ENCODE assay signal across 12 cellular contexts in the genomic region with DNA sequence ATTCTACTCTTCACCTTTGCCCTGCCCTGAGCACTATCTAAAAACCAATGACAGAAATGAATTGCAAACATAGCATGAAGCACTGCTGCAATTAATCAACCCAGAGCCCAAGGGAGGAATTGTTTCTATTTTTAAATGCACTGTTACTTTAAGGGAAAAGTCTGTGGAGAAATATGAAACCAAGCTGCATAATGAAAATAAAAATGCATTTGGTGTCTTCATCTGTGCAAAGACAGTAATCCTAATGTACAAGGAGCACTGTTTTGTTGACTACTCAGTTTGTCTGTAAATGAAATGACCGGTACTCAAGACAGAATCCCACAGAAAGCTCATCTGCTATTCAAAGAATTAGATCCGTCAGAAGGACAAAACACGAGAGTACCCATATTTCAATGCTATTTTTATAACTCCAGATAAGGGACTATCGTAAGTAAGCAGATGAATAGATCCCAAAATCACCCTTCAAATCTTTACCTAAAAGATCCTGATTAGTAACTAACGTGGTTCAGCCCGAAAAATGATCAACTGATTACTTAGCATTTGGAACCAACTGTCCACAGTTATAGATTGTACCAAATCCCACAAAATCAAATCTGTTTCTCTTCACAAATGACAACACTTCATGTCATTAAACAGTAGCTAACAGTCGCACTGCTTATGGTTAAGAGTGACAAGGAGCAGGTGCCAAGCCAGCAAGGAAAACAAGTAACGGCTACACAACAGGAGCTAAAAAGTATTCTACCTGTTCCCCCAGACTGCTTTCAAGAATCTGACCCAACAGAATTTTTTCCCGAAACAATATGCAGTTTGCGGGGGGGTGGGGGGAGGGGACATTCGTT. TPM values are rescaled to one million over a fixed set of nuclear protein-coding genes. Genes with fewer than 3 reads are reported as not detected.
A peak's percentile ranks its signal among the peaks of the same experiment; 100 is the strongest.
DNase-seq lines count a peak whose midpoint lies in the region; ATAC-seq and TF ChIP-seq lines count a peak whose summit lies in the region.
"Had no signal": no experiment of that assay in that cellular context is flagged by ENCODE, and none has a peak within 500 bp of the region (broad histone marks: within the 10 kb centered on the region; RNA-seq: fewer than 3 reads in every experiment).

No MANE protein-coding gene starts in this region.

- in situ Hi-C loops in G401 (cut with HindIII; ENCODE audit: low sequenced_read_pairs), result no loop called here
- in situ Hi-C loops in GM13976 (cut with MboI; ENCODE audit: low sequenced_read_pairs, unreplicated experiment), result no loop called here

- peak; percentile 62 for DNase-seq in G401 (ENCODE audit: low spot score)
- DNase-seq in adrenal gland, result no peak
- peak; percentile 23 for DNase-seq in globus pallidus (ENCODE audit: low spot score)
- DNase-seq in skeletal muscle cell (ENCODE audit: low read depth), result no peak
- no peak for DNase-seq in LoVo (ENCODE audit: low spot score)
- no peak for DNase-seq in DMS79 (lab: John Stamatoyannopoulos, UW)
- DNase-seq in GM13976 (ENCODE audit: low spot score), result no peak
- DNase-seq: activated CD4-positive, alpha-beta T cell treated with anti-CD3 and anti-CD28 coated beads, Interleukin-2, amount 50 U/mL, for 1 hour; NCI-H748 treated with DMSO at 0.1 percent for 48 hours; occipital lobe; stimulated activated naive CD4-positive, alpha-beta T cell treated with Interleukin-2 at 50 U/mL for 16 hours had no signal

- no peaks in the 10 kb centered on the region for H3K27me3 ChIP-seq in adrenal gland

- H3K4me1 ChIP-seq in adrenal gland (replicated peaks in 1 of 2), result peaks cover 24 to 47% of the 10 kb centered on the region in 2 donors

- H3K4me3 ChIP-seq in adrenal gland (peak overlapping the region in 1 of 4 donors; percentile 81), skeletal muscle cell (ENCODE audit: low read depth, low read length) (peak overlapping the region; percentile 23)

- intact Hi-C loops in adrenal gland (cut with DNase I), result loop anchor here in 1 of 2 donors (5.0 to 10.0 kb wide), 2 partner anchors 130 to 137 kb away; partner anchors contain the start of gene NHLRC1

- TF ChIP-seq POLR2A in adrenal gland (IDR thresholded peaks at IDR 0.05), result peak in 1 of 2 donors; percentile 49

- no peaks in the 10 kb centered on the region for H3K9me3 ChIP-seq in adrenal gland (replicated peaks in 1 of 3)

- no peak for ATAC-seq in HG03432 (IDR thresholded peaks at IDR 0.05; ENCODE audit: unreplicated experiment)

- TF ChIP-seq CTCF in adrenal gland (IDR thresholded peaks at IDR 0.05), result no peak
- TF ChIP-seq CTCF in GM13976 (IDR thresholded peaks at IDR 0.05; ENCODE audit: borderline replicate concordance, control extremely low read depth, extremely low read depth, insufficient read depth, missing control alignments), result no peak

- H3K27ac ChIP-seq in adrenal gland, result peak overlapping the region in 4 of 5 donors; percentile 38 to 66 (median 56)

- H3K36me3 ChIP-seq in adrenal gland (replicated peaks in 1 of 2), result no peaks in the 10 kb centered on the region

- 11 to 21% (median 18%) methylated on average over 11 of the region's 11 CpGs for WGBS in adrenal gland, 4 donors

RNA-seq across cellular contexts. Expression of gene KIF13A, which starts 2.4 kb away (rescaled TPM):
- 9.8 and 18.3 TPM in 2 replicates for total RNA-seq in G401 (2014; rRNA removed; shearing (Covaris generic))
- total RNA-seq in adrenal gland, result 10 to 100 TPM; 27.3 to 91.6 (median 57.6) TPM
- 10 to 100 TPM; 17.4 to 25.3 (median 17.9) TPM for polyA plus RNA-seq in adrenal gland

Comparison
In these comparisons a context has a peak if more than half of its experiments do, and no peak if none do; other contexts are left out.
1. DNase-seq: peak in G401 (single experiment) and globus pallidus (single experiment); none in adrenal gland (0 of 7), skeletal muscle cell (single experiment), LoVo (single experiment), DMS79 (single experiment) and GM13976 (single experiment).